1 cellular context compared by ENCODE assay signal in the genomic region with DNA sequence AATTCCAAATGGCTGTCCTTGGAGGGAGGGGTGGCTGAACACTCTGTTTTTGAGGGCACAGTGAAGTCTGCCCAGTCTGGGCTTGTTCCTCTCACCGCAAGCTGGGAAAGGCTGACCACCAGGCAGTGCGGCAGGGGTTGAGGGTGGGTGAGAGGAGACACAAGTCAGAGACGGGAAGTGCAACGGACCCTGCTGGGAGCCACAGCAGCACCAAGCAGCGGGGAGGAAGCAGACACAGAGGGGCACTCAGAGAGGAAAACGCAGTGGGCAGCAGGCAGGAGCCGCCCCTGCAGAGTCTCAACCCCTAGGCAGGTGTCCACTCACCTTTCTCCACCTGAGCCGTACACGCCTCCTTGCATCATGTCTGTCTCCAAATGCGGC.
TF ChIP-seq lines count a peak whose summit lies in the region.

No MANE protein-coding gene starts in this region.

TF ChIP-seq in WTC11, 78 proteins besides CTCF, POLR2A, EP300 and RAD21 (continued from another document):
- TF ChIP-seq FOXP4 (CRISPR knock-in tag; IDR thresholded peaks at IDR 0.05) = no peak
